1 cellular context compared by ENCODE assay signal in the genomic region with DNA sequence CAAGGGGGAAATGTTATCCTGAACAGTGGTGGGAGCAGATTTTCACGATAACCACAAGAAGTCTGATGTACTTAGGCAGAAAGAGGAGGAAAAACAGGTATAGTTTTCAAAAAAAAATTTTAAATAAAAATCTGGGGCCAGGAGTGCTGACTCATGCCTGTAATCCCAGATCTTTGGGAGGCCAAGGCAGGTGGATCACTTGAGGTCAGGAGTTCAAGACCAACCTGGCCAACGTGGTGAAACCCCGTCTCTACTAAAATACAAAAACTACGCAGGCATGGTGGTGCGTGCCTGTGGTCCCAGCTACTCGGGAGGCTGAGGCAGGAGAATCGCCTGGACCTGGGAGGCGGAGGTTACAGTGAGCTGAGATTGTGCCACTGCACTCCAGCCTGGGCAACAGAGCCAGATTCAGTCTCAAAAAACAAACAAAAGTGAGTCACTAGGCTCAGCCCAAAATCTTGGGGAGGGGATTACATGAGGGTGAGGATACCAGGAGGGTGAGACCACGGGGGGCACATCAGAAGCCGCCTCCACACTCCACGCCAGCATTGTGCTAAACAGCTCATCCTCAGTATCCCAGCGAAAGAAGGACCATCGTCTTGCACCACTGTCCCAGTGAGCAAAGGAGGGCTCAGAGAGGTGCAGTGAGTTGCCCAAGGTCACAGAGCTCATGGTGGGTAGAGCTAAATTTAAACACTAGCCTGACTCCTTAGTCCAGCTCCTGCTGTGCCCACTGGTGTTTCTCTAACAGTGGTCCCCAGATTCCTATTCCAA.
TF ChIP-seq lines count a peak whose summit lies in the region.

No MANE protein-coding gene starts in this region.

TF ChIP-seq in GM23338, 12 proteins besides CTCF, POLR2A, EP300 and RAD21:
- TF ChIP-seq, protein P1, sequence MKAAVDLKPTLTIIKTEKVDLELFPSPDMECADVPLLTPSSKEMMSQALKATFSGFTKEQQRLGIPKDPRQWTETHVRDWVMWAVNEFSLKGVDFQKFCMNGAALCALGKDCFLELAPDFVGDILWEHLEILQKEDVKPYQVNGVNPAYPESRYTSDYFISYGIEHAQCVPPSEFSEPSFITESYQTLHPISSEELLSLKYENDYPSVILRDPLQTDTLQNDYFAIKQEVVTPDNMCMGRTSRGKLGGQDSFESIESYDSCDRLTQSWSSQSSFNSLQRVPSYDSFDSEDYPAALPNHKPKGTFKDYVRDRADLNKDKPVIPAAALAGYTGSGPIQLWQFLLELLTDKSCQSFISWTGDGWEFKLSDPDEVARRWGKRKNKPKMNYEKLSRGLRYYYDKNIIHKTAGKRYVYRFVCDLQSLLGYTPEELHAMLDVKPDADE (IDR thresholded peaks at IDR 0.05): no peak
- no peak for TF ChIP-seq EZH2 (IDR thresholded peaks at IDR 0.05; ENCODE audit: low read depth, unreplicated experiment)
- no peak for TF ChIP-seq POLR2AphosphoS5 (IDR thresholded peaks at IDR 0.05; ENCODE audit: low read depth)
- TF ChIP-seq CREB1 (CRISPR knock-in tag; IDR thresholded peaks at IDR 0.05; ENCODE audit: low read depth): no peak
- TF ChIP-seq, protein P2, sequence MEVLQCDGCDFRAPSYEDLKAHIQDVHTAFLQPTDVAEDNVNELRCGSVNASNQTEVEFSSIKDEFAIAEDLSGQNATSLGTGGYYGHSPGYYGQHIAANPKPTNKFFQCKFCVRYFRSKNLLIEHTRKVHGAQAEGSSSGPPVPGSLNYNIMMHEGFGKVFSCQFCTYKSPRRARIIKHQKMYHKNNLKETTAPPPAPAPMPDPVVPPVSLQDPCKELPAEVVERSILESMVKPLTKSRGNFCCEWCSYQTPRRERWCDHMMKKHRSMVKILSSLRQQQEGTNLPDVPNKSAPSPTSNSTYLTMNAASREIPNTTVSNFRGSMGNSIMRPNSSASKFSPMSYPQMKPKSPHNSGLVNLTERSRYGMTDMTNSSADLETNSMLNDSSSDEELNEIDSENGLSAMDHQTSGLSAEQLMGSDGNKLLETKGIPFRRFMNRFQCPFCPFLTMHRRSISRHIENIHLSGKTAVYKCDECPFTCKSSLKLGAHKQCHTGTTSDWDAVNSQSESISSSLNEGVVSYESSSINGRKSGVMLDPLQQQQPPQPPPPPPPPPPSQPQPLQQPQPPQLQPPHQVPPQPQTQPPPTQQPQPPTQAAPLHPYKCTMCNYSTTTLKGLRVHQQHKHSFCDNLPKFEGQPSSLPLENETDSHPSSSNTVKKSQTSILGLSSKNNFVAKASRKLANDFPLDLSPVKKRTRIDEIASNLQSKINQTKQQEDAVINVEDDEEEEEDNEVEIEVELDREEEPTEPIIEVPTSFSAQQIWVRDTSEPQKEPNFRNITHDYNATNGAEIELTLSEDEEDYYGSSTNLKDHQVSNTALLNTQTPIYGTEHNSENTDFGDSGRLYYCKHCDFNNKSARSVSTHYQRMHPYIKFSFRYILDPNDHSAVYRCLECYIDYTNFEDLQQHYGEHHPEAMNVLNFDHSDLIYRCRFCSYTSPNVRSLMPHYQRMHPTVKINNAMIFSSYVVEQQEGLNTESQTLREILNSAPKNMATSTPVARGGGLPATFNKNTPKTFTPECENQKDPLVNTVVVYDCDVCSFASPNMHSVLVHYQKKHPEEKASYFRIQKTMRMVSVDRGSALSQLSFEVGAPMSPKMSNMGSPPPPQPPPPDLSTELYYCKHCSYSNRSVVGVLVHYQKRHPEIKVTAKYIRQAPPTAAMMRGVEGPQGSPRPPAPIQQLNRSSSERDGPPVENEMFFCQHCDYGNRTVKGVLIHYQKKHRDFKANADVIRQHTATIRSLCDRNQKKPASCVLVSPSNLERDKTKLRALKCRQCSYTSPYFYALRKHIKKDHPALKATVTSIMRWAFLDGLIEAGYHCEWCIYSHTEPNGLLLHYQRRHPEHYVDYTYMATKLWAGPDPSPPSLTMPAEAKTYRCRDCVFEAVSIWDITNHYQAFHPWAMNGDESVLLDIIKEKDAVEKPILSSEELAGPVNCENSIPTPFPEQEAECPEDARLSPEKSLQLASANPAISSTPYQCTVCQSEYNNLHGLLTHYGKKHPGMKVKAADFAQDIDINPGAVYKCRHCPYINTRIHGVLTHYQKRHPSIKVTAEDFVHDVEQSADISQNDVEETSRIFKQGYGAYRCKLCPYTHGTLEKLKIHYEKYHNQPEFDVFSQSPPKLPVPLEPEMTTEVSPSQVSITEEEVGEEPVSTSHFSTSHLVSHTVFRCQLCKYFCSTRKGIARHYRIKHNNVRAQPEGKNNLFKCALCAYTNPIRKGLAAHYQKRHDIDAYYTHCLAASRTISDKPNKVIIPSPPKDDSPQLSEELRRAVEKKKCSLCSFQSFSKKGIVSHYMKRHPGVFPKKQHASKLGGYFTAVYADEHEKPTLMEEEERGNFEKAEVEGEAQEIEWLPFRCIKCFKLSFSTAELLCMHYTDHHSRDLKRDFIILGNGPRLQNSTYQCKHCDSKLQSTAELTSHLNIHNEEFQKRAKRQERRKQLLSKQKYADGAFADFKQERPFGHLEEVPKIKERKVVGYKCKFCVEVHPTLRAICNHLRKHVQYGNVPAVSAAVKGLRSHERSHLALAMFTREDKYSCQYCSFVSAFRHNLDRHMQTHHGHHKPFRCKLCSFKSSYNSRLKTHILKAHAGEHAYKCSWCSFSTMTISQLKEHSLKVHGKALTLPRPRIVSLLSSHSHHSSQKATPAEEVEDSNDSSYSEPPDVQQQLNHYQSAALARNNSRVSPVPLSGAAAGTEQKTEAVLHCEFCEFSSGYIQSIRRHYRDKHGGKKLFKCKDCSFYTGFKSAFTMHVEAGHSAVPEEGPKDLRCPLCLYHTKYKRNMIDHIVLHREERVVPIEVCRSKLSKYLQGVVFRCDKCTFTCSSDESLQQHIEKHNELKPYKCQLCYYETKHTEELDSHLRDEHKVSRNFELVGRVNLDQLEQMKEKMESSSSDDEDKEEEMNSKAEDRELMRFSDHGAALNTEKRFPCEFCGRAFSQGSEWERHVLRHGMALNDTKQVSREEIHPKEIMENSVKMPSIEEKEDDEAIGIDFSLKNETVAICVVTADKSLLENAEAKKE (CRISPR knock-in tag; IDR thresholded peaks at IDR 0.05): no peak
- TF ChIP-seq ZNF331 (CRISPR knock-in tag; IDR thresholded peaks at IDR 0.05; ENCODE audit: low read depth): no peak
- TF ChIP-seq EZH2phosphoT487 (IDR thresholded peaks at IDR 0.05; ENCODE audit: unreplicated experiment): no peak
- TF ChIP-seq, protein P3, sequence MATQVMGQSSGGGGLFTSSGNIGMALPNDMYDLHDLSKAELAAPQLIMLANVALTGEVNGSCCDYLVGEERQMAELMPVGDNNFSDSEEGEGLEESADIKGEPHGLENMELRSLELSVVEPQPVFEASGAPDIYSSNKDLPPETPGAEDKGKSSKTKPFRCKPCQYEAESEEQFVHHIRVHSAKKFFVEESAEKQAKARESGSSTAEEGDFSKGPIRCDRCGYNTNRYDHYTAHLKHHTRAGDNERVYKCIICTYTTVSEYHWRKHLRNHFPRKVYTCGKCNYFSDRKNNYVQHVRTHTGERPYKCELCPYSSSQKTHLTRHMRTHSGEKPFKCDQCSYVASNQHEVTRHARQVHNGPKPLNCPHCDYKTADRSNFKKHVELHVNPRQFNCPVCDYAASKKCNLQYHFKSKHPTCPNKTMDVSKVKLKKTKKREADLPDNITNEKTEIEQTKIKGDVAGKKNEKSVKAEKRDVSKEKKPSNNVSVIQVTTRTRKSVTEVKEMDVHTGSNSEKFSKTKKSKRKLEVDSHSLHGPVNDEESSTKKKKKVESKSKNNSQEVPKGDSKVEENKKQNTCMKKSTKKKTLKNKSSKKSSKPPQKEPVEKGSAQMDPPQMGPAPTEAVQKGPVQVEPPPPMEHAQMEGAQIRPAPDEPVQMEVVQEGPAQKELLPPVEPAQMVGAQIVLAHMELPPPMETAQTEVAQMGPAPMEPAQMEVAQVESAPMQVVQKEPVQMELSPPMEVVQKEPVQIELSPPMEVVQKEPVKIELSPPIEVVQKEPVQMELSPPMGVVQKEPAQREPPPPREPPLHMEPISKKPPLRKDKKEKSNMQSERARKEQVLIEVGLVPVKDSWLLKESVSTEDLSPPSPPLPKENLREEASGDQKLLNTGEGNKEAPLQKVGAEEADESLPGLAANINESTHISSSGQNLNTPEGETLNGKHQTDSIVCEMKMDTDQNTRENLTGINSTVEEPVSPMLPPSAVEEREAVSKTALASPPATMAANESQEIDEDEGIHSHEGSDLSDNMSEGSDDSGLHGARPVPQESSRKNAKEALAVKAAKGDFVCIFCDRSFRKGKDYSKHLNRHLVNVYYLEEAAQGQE (IDR thresholded peaks at IDR 0.05; ENCODE audit: unreplicated experiment): no peak
- no peak for TF ChIP-seq STAT1 (IDR thresholded peaks at IDR 0.05; ENCODE audit: unreplicated experiment)
- no peak for TF ChIP-seq ZNF114 (CRISPR knock-in tag; IDR thresholded peaks at IDR 0.05)
TF ChIP-seq in GM23338: peak in this region for 0.
